ENCODE assay signal across 19 cellular contexts in genomic region chr14:65092340-65092739, GRCh38. TPM values are rescaled to one million over a fixed set of nuclear protein-coding genes. Genes with fewer than 3 reads are reported as not detected.
DNase-seq lines count a peak whose midpoint lies in the region; ATAC-seq, FAIRE-seq and TF ChIP-seq lines count a peak whose summit lies in the region.
"Had no signal": no experiment of that assay in that cellular context is flagged by ENCODE, and none has a peak within 500 bp of the region (broad histone marks: within the 10 kb centered on the region; RNA-seq: fewer than 3 reads in every experiment).

No MANE protein-coding gene starts in this region.

- H3K27ac ChIP-seq in colonic mucosa: peak overlapping the region; percentile 60
- H3K27ac ChIP-seq in transverse colon: peak overlapping the region; percentile 45 to 53 (median 53)
- no peak overlapping the region for H3K27ac ChIP-seq in naive thymus-derived CD4-positive, alpha-beta T cell (ENCODE audit: low read depth, low read length)
- H3K27ac ChIP-seq: BLaER1 treated with 17β-estradiol and CSF1 and Interleukin-3, amounts not matched to agents 10 nM and 100 nM had no signal

- CTCF ChIA-PET in naive thymus-derived CD4-positive, alpha-beta T cell (lab: Charles Lee): no interaction called here

- peaks cover 11 to 79% (median 63%) of the 10 kb centered on the region in 5 donors for H3K36me3 Mint-ChIP-seq in naive thymus-derived CD4-positive, alpha-beta T cell

- no peak overlapping the region for H3K4me3 Mint-ChIP-seq in naive thymus-derived CD4-positive, alpha-beta T cell
- H3K4me3 Mint-ChIP-seq: GM23338, H9 had no signal

- peak; percentile 45 for FAIRE-seq in H54 (lab: Jason Lieb, UNC)
- FAIRE-seq: D721Med, G401.6, GM12891, HepG2 had no signal

- peaks cover 40 to 92% (median 80%) of the 10 kb centered on the region in 7 donors for H3K4me1 Mint-ChIP-seq in naive thymus-derived CD4-positive, alpha-beta T cell

- in situ Hi-C loops in transverse colon (cut with MboI; ENCODE audit: low pct_ligation_motif_present in 1 of 4, low pct_unique_long_range_greater_than_20kb in 1 of 4, low sequenced_read_pairs in 3 of 4): no loop called here

- H3K9ac ChIP-seq in colonic mucosa (ENCODE audit: low read depth in 2 of 2, low read length in 2 of 2): no peak overlapping the region
- H3K9ac ChIP-seq: BLaER1 treated with 17β-estradiol and CSF1 and Interleukin-3, amounts not matched to agents 10 nM and 100 nM had no signal

- intact Hi-C loops in colonic mucosa (cut with DNase I): no loop called here
- intact Hi-C loops in mucosa of descending colon (cut with DNase I, micrococcal nuclease): no loop called here
- intact Hi-C loops in transverse colon (cut with DNase I; ENCODE audit: low total_unique reads): no loop called here
- intact Hi-C loops in naive thymus-derived CD4-positive, alpha-beta T cell (cut with micrococcal nuclease): loop anchor here in 1 of 2 donors (2.0 kb wide), 1 partner anchor 14 kb away; no protein-coding TSS in a partner anchor

- TF ChIP-seq POLR2A in H54 (IDR thresholded peaks at IDR 0.05; ENCODE audit: low read depth, low read length) (no peak), transverse colon (IDR thresholded peaks at IDR 0.05) (no peak)

- peak; percentile 84 for ATAC-seq in mucosa of descending colon
- no peak for ATAC-seq in naive thymus-derived CD4-positive, alpha-beta T cell
- ATAC-seq: GM23338, HepG2 had no signal

- H3K27ac Mint-ChIP-seq in naive thymus-derived CD4-positive, alpha-beta T cell: no peak overlapping the region
- H3K27ac Mint-ChIP-seq: GM23338, H9 had no signal

- DNase-seq in H54 (ENCODE audit: insufficient read length, low spot score) (no peak), colonic mucosa (no peak), mucosa of descending colon (no peak), transverse colon (no peak), NCI-H2107 (lab: John Stamatoyannopoulos, UW) (no peak), HPDE6-E6E7 (ENCODE audit: extremely low spot score) (no peak)
- no peak for DNase-seq in naive thymus-derived CD4-positive, alpha-beta T cell
- DNase-seq: ACHN; CD4-positive, CD25-positive, alpha-beta regulatory T cell; DMS153; DMS79 treated with DMSO at 0.1 percent for 48 hours; EL; H9 had no signal

- 50 to 61% methylated on average over 2 of the region's 2 CpGs for WGBS in transverse colon (ENCODE audit: low coverage in 1 of 2), 2 donors

- H3K4me1 ChIP-seq in colonic mucosa (peaks cover 18% of the 10 kb centered on the region), mucosa of descending colon (ENCODE audit: low read depth) (peaks cover 31% of the 10 kb centered on the region), transverse colon (peaks cover 32 to 62% (median 45%) of the 10 kb centered on the region in 4 donors)
- H3K4me1 ChIP-seq in naive thymus-derived CD4-positive, alpha-beta T cell (ENCODE audit: control insufficient read depth in 2 of 2, insufficient read depth in 2 of 2, low read length in 2 of 2): peaks cover 14 to 37% of the 10 kb centered on the region in 2 donors

- no peak for TF ChIP-seq EP300 in transverse colon (IDR thresholded peaks at IDR 0.05; ENCODE audit: low read depth)

- no peaks in the 10 kb centered on the region for H3K27me3 Mint-ChIP-seq in naive thymus-derived CD4-positive, alpha-beta T cell
- H3K27me3 Mint-ChIP-seq: CD4-positive, CD25-positive, alpha-beta regulatory T cell had no signal

- POLR2A ChIA-PET in naive thymus-derived CD4-positive, alpha-beta T cell (lab: Charles Lee): interaction anchor here (0.6 to 2.6 kb wide), 3 partner anchors 10 to 1275 kb away, joined by 3 to 8 read pairs (median 3); partner anchors contain the start of gene MAX

- TF ChIP-seq CTCF in colonic mucosa (IDR thresholded peaks at IDR 0.05) (no peak), mucosa of descending colon (IDR thresholded peaks at IDR 0.05) (no peak), transverse colon (IDR thresholded peaks at IDR 0.05) (no peak)

- H3K9me3 ChIP-seq in colonic mucosa (no peaks in the 10 kb centered on the region), mucosa of descending colon (no peaks in the 10 kb centered on the region), transverse colon (no peaks in the 10 kb centered on the region)
- H3K9me3 ChIP-seq in naive thymus-derived CD4-positive, alpha-beta T cell (ENCODE audit: control insufficient read depth in 2 of 3, low read length in 3 of 3): no peaks in the 10 kb centered on the region

- H3K27me3 ChIP-seq in colonic mucosa (no peaks in the 10 kb centered on the region), transverse colon (no peaks in the 10 kb centered on the region)
- no peaks in the 10 kb centered on the region for H3K27me3 ChIP-seq in naive thymus-derived CD4-positive, alpha-beta T cell (ENCODE audit: control insufficient read depth in 2 of 2, insufficient read depth in 2 of 2, low read length in 2 of 2)
- H3K27me3 ChIP-seq: BLaER1 treated with 17β-estradiol and CSF1 and Interleukin-3, amounts not matched to agents 10 nM and 100 nM had no signal

- peaks cover 13% of the 10 kb centered on the region for H3K36me3 ChIP-seq in colonic mucosa
- H3K36me3 ChIP-seq in mucosa of descending colon (ENCODE audit: low read depth): no peaks in the 10 kb centered on the region
- H3K36me3 ChIP-seq in transverse colon: peaks cover 0 to 42% (median 19%) of the 10 kb centered on the region in 4 donors
- H3K36me3 ChIP-seq in naive thymus-derived CD4-positive, alpha-beta T cell (ENCODE audit: control insufficient read depth in 2 of 3, insufficient read depth in 3 of 3, low read length in 3 of 3): peaks cover 30 to 61% (median 31%) of the 10 kb centered on the region in 3 experiments

- H3K4me3 ChIP-seq in colonic mucosa: no peak overlapping the region
- no peak overlapping the region for H3K4me3 ChIP-seq in mucosa of descending colon
- H3K4me3 ChIP-seq in transverse colon: no peak overlapping the region
- H3K4me3 ChIP-seq in naive thymus-derived CD4-positive, alpha-beta T cell (ENCODE audit: low read length): no peak overlapping the region
- H3K4me3 ChIP-seq: BLaER1 treated with 17β-estradiol and CSF1 and Interleukin-3, amounts not matched to agents 10 nM and 100 nM; GM23338 had no signal

- peaks cover 0 to 14% (median 5%) of the 10 kb centered on the region in 11 donors for H3K9me3 Mint-ChIP-seq in naive thymus-derived CD4-positive, alpha-beta T cell

RNA-seq across cellular contexts. Expression of gene MAX, which starts 10.0 kb away (rescaled TPM):
- total RNA-seq in colonic mucosa (100 to 1,000 TPM in 1 of 2 donors, 10 to 100 TPM in 1; 91.1 to 107 TPM), mucosa of descending colon (100 to 1,000 TPM; 129 to 153 (median 147) TPM), transverse colon (100 to 1,000 TPM in 1 of 4 donors, 10 to 100 TPM in 3; 35.8 to 139 (median 87.0) TPM)
- total RNA-seq in naive thymus-derived CD4-positive, alpha-beta T cell: 100 to 1,000 TPM; 164 to 236 (median 202) TPM
- polyA plus RNA-seq in naive thymus-derived CD4-positive, alpha-beta T cell: 100 to 1,000 TPM; 145 to 158 TPM
